Comparison of ENCODE assay signal across 20 cellular contexts in the genomic region with DNA sequence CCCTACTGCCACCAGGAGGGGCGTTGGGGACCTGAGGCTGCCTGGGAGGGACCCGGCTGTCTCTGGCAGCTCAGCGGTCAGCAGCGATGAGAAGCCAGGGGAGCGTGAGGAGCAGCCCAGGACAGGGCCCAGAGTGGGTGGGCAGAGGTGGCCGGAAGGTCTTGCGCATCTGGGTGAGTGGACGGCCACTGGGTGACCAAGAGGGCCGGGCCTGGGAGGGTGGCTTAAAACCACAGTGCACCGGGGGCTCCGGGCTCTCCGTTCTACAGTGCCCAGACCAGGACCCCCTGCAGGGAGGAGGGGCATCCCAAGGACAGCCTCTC. TPM values are rescaled to one million over a fixed set of nuclear protein-coding genes. Genes with fewer than 3 reads are reported as not detected.
DNase-seq lines count a peak whose midpoint lies in the region; ATAC-seq and TF ChIP-seq lines count a peak whose summit lies in the region.
"Had no signal": no experiment of that assay in that cellular context is flagged by ENCODE, and none has a peak within 500 bp of the region (broad histone marks: within the 10 kb centered on the region; RNA-seq: fewer than 3 reads in every experiment).

No MANE protein-coding gene starts in this region.

- no peak for TF ChIP-seq CTCF in Calu3 (IDR thresholded peaks at IDR 0.05; ENCODE audit: unreplicated experiment)
- no peak for TF ChIP-seq CTCF in lower lobe of right lung (IDR thresholded peaks at IDR 0.05)
- TF ChIP-seq CTCF in testis (IDR thresholded peaks at IDR 0.05), result no peak

- H3K4me1 ChIP-seq in adipocyte (ENCODE audit: control insufficient read depth, insufficient read depth, low read length) (peaks cover 33% of the 10 kb centered on the region), lower lobe of right lung (peaks cover 58% of the 10 kb centered on the region), testis (peaks cover 65% of the 10 kb centered on the region)
- H3K4me1 ChIP-seq: HAP-1 had no signal

- DNase-seq in Calu3 (no peak), adipocyte (ENCODE audit: low read depth) (no peak), lower lobe of right lung (no peak), testis (no peak), C1 segment of cervical spinal cord (lab: John Stamatoyannopoulos, UW) (no peak), RPMI8226 (no peak), NCI-H345 treated with DMSO at 0.1 percent for 48 hours (lab: John Stamatoyannopoulos, UW; ENCODE audit: unreplicated experiment) (no peak)
- DNase-seq: activated CD4-positive, alpha-beta T cell treated with anti-CD3 and anti-CD28 coated beads, Interleukin-2, amount 50 U/mL, for 4 hours; activated CD8-positive, alpha-beta memory T cell treated with anti-CD3 and anti-CD28 coated beads, Interleukin-2, amount 50 U/mL, for 48 hours; brain microvascular endothelial cell; CD8-positive, alpha-beta T cell; GDM1; immature natural killer cell; mucosa of descending colon; NCI-H1417 treated with DMSO at 0.1 percent for 48 hours; NCI-H526; stimulated activated naive B cell treated with anti-CD40 and anti-IgM and Interleukin-4, amounts not matched to agents 10 μg/mL and 1 μg/mL and 100 μg/mL, for 72 hours had no signal

- peak overlapping the region; percentile 68 for H3K27ac Mint-ChIP-seq in Calu3 (ENCODE audit: unreplicated experiment)
- H3K27ac Mint-ChIP-seq: activated T-helper 2 cell treated with anti-CD3 and anti-CD28 coated beads, Interferon-gamma antibody, Interleukin-2, Interleukin-4, amounts not matched to agents 10 μg/mL and 5 μg/mL and 100 μg/mL, durations not matched to agents 14 hours and 24 hours and 36 hours; CD8-positive, alpha-beta T cell; immature natural killer cell had no signal

- 62 to 65% methylated on average over 11 to 12 of the region's 12 CpGs for WGBS in testis, 2 donors

- H3K27me3 Mint-ChIP-seq in Calu3 (ENCODE audit: unreplicated experiment), result no peaks in the 10 kb centered on the region
- H3K27me3 Mint-ChIP-seq: IgD-negative memory B cell; stimulated activated naive B cell treated with anti-CD40 and anti-IgM and Interleukin-4, amounts not matched to agents 10 μg/mL and 1 μg/mL and 100 μg/mL, for 72 hours had no signal

- peaks cover 12% of the 10 kb centered on the region for H3K4me1 Mint-ChIP-seq in Calu3 (ENCODE audit: low read depth, unreplicated experiment)

- H3K27ac ChIP-seq in lower lobe of right lung (peak overlapping the region; percentile 38), testis (peak overlapping the region; percentile 27 to 54)
- H3K27ac ChIP-seq: brain microvascular endothelial cell had no signal

- H3K9ac ChIP-seq in adipocyte (ENCODE audit: low read length), result peak overlapping the region; percentile 60

- H3K36me3 ChIP-seq in adipocyte (ENCODE audit: control insufficient read depth, insufficient read depth, low read length, severe bottlenecking) (peaks cover 43% of the 10 kb centered on the region), lower lobe of right lung (peaks cover 41% of the 10 kb centered on the region), testis (ENCODE audit: low read depth, missing control alignments) (no peaks in the 10 kb centered on the region)

- intact Hi-C loops in Calu3 (cut with micrococcal nuclease; ENCODE audit: unreplicated experiment) (no loop called here), lower lobe of right lung (cut with DNase I) (no loop called here), testis (cut with DNase I; ENCODE audit: low total_unique reads) (no loop called here)

- H3K9me3 ChIP-seq in adipocyte (ENCODE audit: control insufficient read depth, low read length), result no peaks in the 10 kb centered on the region
- no peaks in the 10 kb centered on the region for H3K9me3 ChIP-seq in lower lobe of right lung
- no peaks in the 10 kb centered on the region for H3K9me3 ChIP-seq in testis
- H3K9me3 ChIP-seq: HAP-1, mucosa of descending colon had no signal

- no peak for ATAC-seq in lower lobe of right lung
- ATAC-seq: CD8-positive, alpha-beta T cell; mucosa of descending colon; stimulated activated naive B cell treated with anti-CD40 and anti-IgM and Interleukin-4, amounts not matched to agents 10 μg/mL and 1 μg/mL and 100 μg/mL, for 72 hours had no signal

- peaks cover 60% of the 10 kb centered on the region for H3K36me3 Mint-ChIP-seq in Calu3 (ENCODE audit: insufficient read depth, unreplicated experiment)
- H3K36me3 Mint-ChIP-seq: IgD-negative memory B cell, immature natural killer cell had no signal

- BruUV-seq in Calu3 (replicated peaks; lab: Mats Ljungman, UMichigan), result no TSS peak

- H3K27me3 ChIP-seq in adipocyte (replicated peaks; ENCODE audit: control insufficient read depth, insufficient read depth, low read length), result no peaks in the 10 kb centered on the region
- no peaks in the 10 kb centered on the region for H3K27me3 ChIP-seq in lower lobe of right lung (ENCODE audit: low read depth)
- H3K27me3 ChIP-seq in testis, result no peaks in the 10 kb centered on the region
- H3K27me3 ChIP-seq: brain microvascular endothelial cell had no signal

- no peak for TF ChIP-seq POLR2A in testis (IDR thresholded peaks at IDR 0.05)

- H3K9me3 Mint-ChIP-seq in Calu3 (ENCODE audit: low read depth, unreplicated experiment), result no peaks in the 10 kb centered on the region
- H3K9me3 Mint-ChIP-seq: activated T-helper 2 cell treated with anti-CD3 and anti-CD28 coated beads, Interferon-gamma antibody, Interleukin-2, Interleukin-4, amounts not matched to agents 10 μg/mL and 5 μg/mL and 100 μg/mL, durations not matched to agents 14 hours and 24 hours and 36 hours; CD8-positive, alpha-beta T cell; IgD-negative memory B cell; immature natural killer cell; stimulated activated naive B cell treated with anti-CD40 and anti-IgM and Interleukin-4, amounts not matched to agents 10 μg/mL and 1 μg/mL and 100 μg/mL, for 72 hours had no signal

- CTCF ChIA-PET in Calu3 (lab: Charles Lee), result no interaction called here

- H3K4me3 ChIP-seq in adipocyte (ENCODE audit: low read length) (no peak overlapping the region), lower lobe of right lung (peak overlapping the region; percentile 21), testis (no peak overlapping the region)
- H3K4me3 ChIP-seq: HAP-1, mucosa of descending colon had no signal

- no peak overlapping the region for H3K4me3 Mint-ChIP-seq in Calu3 (ENCODE audit: low read depth, unreplicated experiment)
- H3K4me3 Mint-ChIP-seq: CD8-positive, alpha-beta T cell; IgD-negative memory B cell; immature natural killer cell had no signal

RNA-seq across cellular contexts. Expression of gene INF2, which starts 10.0 kb away (rescaled TPM):
- total RNA-seq in Calu3 (2022), result 208 and 220 TPM in 2 replicates
- 116 TPM for total RNA-seq in lower lobe of right lung
- total RNA-seq in testis, result 100 to 1,000 TPM; 244 to 328 TPM
- polyA plus RNA-seq in testis (ENCODE audit: insufficient read depth, low read depth, low replicate concordance), result 50.5 TPM

RNA-seq across cellular contexts. Expression of gene ADSS1, which starts 24.6 kb away (rescaled TPM):
- total RNA-seq in Calu3 (2022), result 8.6 and 10.0 TPM in 2 replicates
- 5.1 TPM for total RNA-seq in lower lobe of right lung
- total RNA-seq in testis, result 10 to 100 TPM; 48.7 to 79.4 TPM
- polyA plus RNA-seq in testis (ENCODE audit: insufficient read depth, low read depth, low replicate concordance), result 79.6 TPM
- polyA plus RNA-seq: IgD-negative memory B cell had no signal

RNA-seq across cellular contexts. Expression of gene SIVA1, which starts 53.6 kb away (rescaled TPM):
- 72.3 and 73.3 TPM in 2 replicates for total RNA-seq in Calu3 (2022)
- total RNA-seq in lower lobe of right lung, result 66.3 TPM
- total RNA-seq in testis, result 100 to 1,000 TPM; 236 to 247 TPM
- polyA plus RNA-seq in testis (ENCODE audit: insufficient read depth, low read depth, low replicate concordance), result 99.5 TPM
